ENCODE assay signal across 18 cellular contexts in the genomic region with DNA sequence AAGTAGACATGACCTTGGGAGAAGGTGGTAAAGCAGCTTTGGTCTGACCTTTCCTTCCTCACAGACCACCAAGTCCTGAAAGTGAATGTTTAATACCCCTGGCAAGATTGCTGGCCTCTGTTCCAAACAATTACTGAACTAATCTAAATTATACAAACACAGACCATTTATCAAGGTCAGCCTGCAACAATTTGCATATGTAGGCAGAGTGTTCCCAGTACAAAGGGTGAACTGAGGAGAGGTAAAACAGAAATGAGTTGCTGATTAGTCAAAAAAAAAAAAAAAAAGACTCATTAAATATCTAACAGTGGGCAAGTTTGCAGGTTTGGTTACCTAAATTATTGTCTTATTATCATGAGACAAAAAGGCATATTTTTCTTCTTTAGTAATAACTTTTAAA.
DNase-seq lines count a peak whose midpoint lies in the region; ATAC-seq, FAIRE-seq and TF ChIP-seq lines count a peak whose summit lies in the region.
"Had no signal": no experiment of that assay in that cellular context is flagged by ENCODE, and none has a peak within 500 bp of the region (broad histone marks: within the 10 kb centered on the region; RNA-seq: fewer than 3 reads in every experiment).

No MANE protein-coding gene starts in this region.

- intact Hi-C loops in left ventricle myocardium superior (cut with micrococcal nuclease) (no loop called here), Right ventricle myocardium inferior (cut with DNase I) (no loop called here), body of pancreas (cut with DNase I) (no loop called here), kidney (cut with DNase I) (no loop called here)

- TF ChIP-seq POLR2A in body of pancreas (IDR thresholded peaks at IDR 0.05), result no peak

- H3K4me3 ChIP-seq in body of pancreas (no peak overlapping the region), kidney (ENCODE audit: low read length in 2 of 2) (no peak overlapping the region)
- H3K4me3 ChIP-seq: GM23248 had no signal

- ATAC-seq in left ventricle myocardium superior, result peak; percentile 24
- no peak for ATAC-seq in Right ventricle myocardium inferior
- ATAC-seq in body of pancreas, result peak; percentile 38
- no peak for ATAC-seq in GM21515 (IDR thresholded peaks at IDR 0.05; ENCODE audit: unreplicated experiment)
- ATAC-seq: HCT116 had no signal

- H3K9ac ChIP-seq in kidney (ENCODE audit: low read length in 2 of 2), result no peak overlapping the region
- H3K9ac ChIP-seq: GM23248 had no signal

- no peak for TF ChIP-seq CTCF in body of pancreas (IDR thresholded peaks at IDR 0.05)
- no peak for TF ChIP-seq CTCF in kidney (IDR thresholded peaks at IDR 0.05; ENCODE audit: borderline replicate concordance, extremely low read depth, insufficient read depth)

- no peaks in the 10 kb centered on the region for H3K27me3 ChIP-seq in body of pancreas

- H3K27ac ChIP-seq in body of pancreas (no peak overlapping the region), kidney (ENCODE audit: low read depth in 2 of 2, low read length in 2 of 2) (peak overlapping the region; percentile 69 to 70)
- H3K27ac ChIP-seq: GM23248 had no signal

- H3K36me3 ChIP-seq in body of pancreas (replicated peaks in 1 of 2; ENCODE audit: insufficient read depth in 1 of 2, low read depth in 2 of 2), result no peaks in the 10 kb centered on the region
- H3K36me3 ChIP-seq in kidney (ENCODE audit: control insufficient read depth in 1 of 2, insufficient read depth in 2 of 2, low read length in 2 of 2), result no peaks in the 10 kb centered on the region

- DNase-seq in left ventricle myocardium superior, result no peak
- DNase-seq in Right ventricle myocardium inferior (ENCODE audit: missing footprints), result no peak
- no peak for DNase-seq in body of pancreas
- DNase-seq in kidney, result no peak
- no peak for DNase-seq in DMS53 treated with DMSO at 0.1 percent for 48 hours (lab: John Stamatoyannopoulos, UW; ENCODE audit: unreplicated experiment)
- DNase-seq in NCI-H1436 (lab: John Stamatoyannopoulos, UW), result no peak
- DNase-seq: C1 segment of cervical spinal cord; Calu3; CD4-positive, alpha-beta memory T cell; COR-L47; DMS53; DND-41; GM23248; H9 had no signal

- H3K4me1 ChIP-seq in body of pancreas (peaks cover 9% of the 10 kb centered on the region), kidney (ENCODE audit: control insufficient read depth in 1 of 2, insufficient read depth in 1 of 2, low read depth in 1 of 2, low read length in 2 of 2) (peaks cover 4 to 11% of the 10 kb centered on the region in 2 donors)

- FAIRE-seq in kidney (lab: Jason Lieb, UNC), result peak; percentile 45
- FAIRE-seq: G401.6, GM12892 had no signal

- H3K9me3 ChIP-seq in body of pancreas (no peaks in the 10 kb centered on the region), kidney (ENCODE audit: control insufficient read depth in 1 of 2, low read length in 2 of 2) (no peaks in the 10 kb centered on the region)

Comparison
In these comparisons a context has a peak if more than half of its experiments do, and no peak if none do; other contexts are left out.
1. ATAC-seq: peak in left ventricle myocardium superior (single experiment) and body of pancreas (single experiment); none in Right ventricle myocardium inferior (single experiment) and GM21515 (single experiment).
2. H3K27ac ChIP-seq: peak in kidney (2 of 2); none in body of pancreas (0 of 4).